ENCODE assay signal across 8 cellular contexts in the genomic region with DNA sequence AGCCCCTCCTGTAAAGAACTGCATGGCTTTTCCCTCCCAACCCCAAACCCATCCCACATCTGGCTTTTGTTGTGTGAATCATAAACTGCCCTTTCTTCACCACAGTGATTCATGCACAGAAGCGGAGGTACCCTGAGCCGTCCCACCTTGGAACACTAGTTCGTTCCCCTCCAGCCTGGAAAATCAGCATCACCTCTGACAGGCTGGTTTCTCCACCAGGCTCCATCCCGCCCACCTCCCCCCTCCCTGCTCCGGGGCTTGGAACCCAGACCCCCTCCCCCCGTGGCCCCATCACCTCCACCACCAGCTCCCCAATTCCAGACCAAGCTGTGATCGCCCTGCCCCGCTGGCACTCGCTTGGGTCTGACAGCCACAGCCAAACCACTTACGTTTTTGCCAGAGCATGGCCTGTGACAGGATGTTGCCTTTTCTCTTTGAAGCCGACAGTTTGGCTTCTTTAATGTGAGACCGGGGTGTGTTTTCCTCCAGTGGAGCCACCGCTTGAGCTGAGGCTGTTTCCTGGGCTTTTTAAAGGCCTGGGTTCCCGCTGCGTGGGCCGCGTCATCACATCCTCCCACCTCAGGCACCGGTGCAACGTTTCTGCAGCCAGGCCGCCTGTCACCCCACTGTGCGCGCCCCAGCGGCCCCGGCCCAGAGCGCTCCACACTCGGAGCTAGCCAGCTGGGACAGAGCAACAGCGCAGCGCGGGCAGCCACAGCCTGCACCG.
DNase-seq lines count a peak whose midpoint lies in the region; ATAC-seq and TF ChIP-seq lines count a peak whose summit lies in the region.

Gene POU2AF1, minus strand, starts transcription at position 503 of the 727 bp plus-strand sequence. Its CDS starts 98 bp downstream, at position 405.

- ATAC-seq in HG02678 (IDR thresholded peaks at IDR 0.05; ENCODE audit: unreplicated experiment) = peak; percentile 72

- H3K4me3 ChIP-seq in astrocyte of the spinal cord (ENCODE audit: low read depth, low read length) = no peak within 1 kb of the TSS
- no peak within 1 kb of the TSS for H3K4me3 ChIP-seq in skeletal muscle cell (ENCODE audit: low read depth, low read length)

- TF ChIP-seq POLR2A in GM15510 (IDR thresholded peaks at IDR 0.05; ENCODE audit: borderline replicate concordance, extremely low read depth, insufficient read length) = peak; percentile 92

- DNase-seq in T follicular helper cell (ENCODE audit: low read depth) (peak; percentile 58), astrocyte of the spinal cord (ENCODE audit: low read depth, low spot score) (peak; percentile 34), skeletal muscle cell (ENCODE audit: low read depth) (peak; percentile 16), GF-D8 (lab: John Stamatoyannopoulos, UW) (no peak), NCI-H1105 (lab: John Stamatoyannopoulos, UW) (no peak), LoVo (ENCODE audit: low spot score) (no peak)

- in situ Hi-C loops in astrocyte of the spinal cord (cut with HindIII; ENCODE audit: low sequenced_read_pairs) = no loop called here

- TF ChIP-seq CTCF in astrocyte of the spinal cord (IDR thresholded peaks at IDR 0.05; ENCODE audit: low read depth, low read length) = no peak

Comparison
In these comparisons a context has a peak if more than half of its experiments do, and no peak if none do; other contexts are left out.
1. DNase-seq: peak in T follicular helper cell (single experiment), astrocyte of the spinal cord (single experiment) and skeletal muscle cell (single experiment); none in GF-D8 (single experiment), NCI-H1105 (single experiment) and LoVo (single experiment).